In genomic region chr12:2876431-2877046, GRCh38 we compare ENCODE assay signal across 8 cellular contexts.
DNase-seq lines count a peak whose midpoint lies in the region; ATAC-seq and TF ChIP-seq lines count a peak whose summit lies in the region.

No MANE protein-coding gene starts in this region.

- H3K4me1 ChIP-seq in HUES48 (ENCODE audit: control insufficient read depth, insufficient read depth, low read length) (peaks cover 11% of the 10 kb centered on the region), parathyroid adenoma (peaks cover 8% of the 10 kb centered on the region)

- H3K27me3 ChIP-seq in HUES48 (ENCODE audit: control insufficient read depth, insufficient read depth, low read length) (no peaks in the 10 kb centered on the region), parathyroid adenoma (ENCODE audit: control insufficient read depth, insufficient read depth, low read length) (no peaks in the 10 kb centered on the region)

- peak overlapping the region; percentile 70 for H3K4me2 ChIP-seq in parathyroid adenoma (ENCODE audit: low read length)

- peak; percentile 12 for ATAC-seq in GM21381 (IDR thresholded peaks at IDR 0.05; ENCODE audit: unreplicated experiment)

- H2AFZ ChIP-seq in parathyroid adenoma = peak overlapping the region; percentile 97

- H3K9ac ChIP-seq in HUES48 (ENCODE audit: low read depth, low read length) = peak overlapping the region; percentile 82
- no peak overlapping the region for H3K9ac ChIP-seq in parathyroid adenoma

- H3K36me3 ChIP-seq in HUES48 (ENCODE audit: control insufficient read depth, insufficient read depth, low read length) (peaks cover 52% of the 10 kb centered on the region), parathyroid adenoma (ENCODE audit: control insufficient read depth, insufficient read depth, low read length) (no peaks in the 10 kb centered on the region)

- H3K27ac ChIP-seq in HUES48 (ENCODE audit: low read depth, low read length) (peak overlapping the region; percentile 95), parathyroid adenoma (no peak overlapping the region)

- peak overlapping the region; percentile 100 for H3K4me3 ChIP-seq in HUES48 (ENCODE audit: low read depth, low read length)
- peak overlapping the region; percentile 87 for H3K4me3 ChIP-seq in WI38 (ENCODE audit: low read depth, low read length)
- H3K4me3 ChIP-seq in foreskin fibroblast (ENCODE audit: low read depth in 1 of 2, low read length in 2 of 2) = peak overlapping the region; percentile 60 to 92
- peak overlapping the region; percentile 89 for H3K4me3 ChIP-seq in parathyroid adenoma (ENCODE audit: low read depth, low read length)

- TF ChIP-seq CTCF in WI38 (IDR thresholded peaks at IDR 0.05; ENCODE audit: low read depth, low read length) (no peak), foreskin fibroblast (IDR thresholded peaks at IDR 0.05; ENCODE audit: low read depth, low read length) (no peak), parathyroid adenoma (IDR thresholded peaks at IDR 0.05) (no peak)

- peaks cover 23% of the 10 kb centered on the region for H3K79me2 ChIP-seq in parathyroid adenoma

- peak; percentile 52 for DNase-seq in NCI-H1105 treated with DMSO at 0.1 percent for 48 hours (lab: John Stamatoyannopoulos, UW)
- no peak for DNase-seq in NCI-H1105 (lab: John Stamatoyannopoulos, UW)
- DNase-seq in foreskin fibroblast = peak in 1 of 2 donors; percentile 46
- no peak for DNase-seq in NCI-H774 (lab: John Stamatoyannopoulos, UW)

- no peaks in the 10 kb centered on the region for H3K9me3 ChIP-seq in HUES48 (ENCODE audit: control insufficient read depth, insufficient read depth, low read length)
- H3K9me3 ChIP-seq in parathyroid adenoma (ENCODE audit: control insufficient read depth, low read length) = no peaks in the 10 kb centered on the region
